In genomic region chr11:134647066-134647746, GRCh38 we compare ENCODE assay signal across 1 cellular context.
TF ChIP-seq lines count a peak whose summit lies in the region.

No MANE protein-coding gene starts in this region.

TF ChIP-seq in H1, 55 proteins besides CTCF, POLR2A, EP300 and RAD21:
- TF ChIP-seq CBX8 (IDR thresholded peaks at IDR 0.05; ENCODE audit: borderline replicate concordance, low read depth, low read length) (no peak), CREB1 (IDR thresholded peaks at IDR 0.05) (no peak), CBX5 (IDR thresholded peaks at IDR 0.05; ENCODE audit: low read depth, low read length) (no peak), RNF2 (IDR thresholded peaks at IDR 0.05; ENCODE audit: borderline replicate concordance, low read depth, low read length, missing control alignments, poor library complexity, severe bottlenecking) (no peak), MAFK (IDR thresholded peaks at IDR 0.05; ENCODE audit: low read depth, low read length) (no peak), USF2 (IDR thresholded peaks at IDR 0.05; ENCODE audit: low read length) (no peak), YY1 (IDR thresholded peaks at IDR 0.05; ENCODE audit: low read depth, low read length) (no peak), SIN3A (conservative IDR thresholded peaks at IDR 0.05 in 1 of 2, IDR thresholded peaks at IDR 0.05 in 1 of 2; ENCODE audit: low read depth in 1 of 2, low read length in 2 of 2) (no peak), CHD2 (IDR thresholded peaks at IDR 0.05; ENCODE audit: low read length) (no peak), KDM1A (IDR thresholded peaks at IDR 0.05; ENCODE audit: borderline replicate concordance, low read length) (no peak), GABPA (IDR thresholded peaks at IDR 0.05; ENCODE audit: borderline replicate concordance, insufficient read depth, low read length) (no peak)
- TF ChIP-seq, protein P1, sequence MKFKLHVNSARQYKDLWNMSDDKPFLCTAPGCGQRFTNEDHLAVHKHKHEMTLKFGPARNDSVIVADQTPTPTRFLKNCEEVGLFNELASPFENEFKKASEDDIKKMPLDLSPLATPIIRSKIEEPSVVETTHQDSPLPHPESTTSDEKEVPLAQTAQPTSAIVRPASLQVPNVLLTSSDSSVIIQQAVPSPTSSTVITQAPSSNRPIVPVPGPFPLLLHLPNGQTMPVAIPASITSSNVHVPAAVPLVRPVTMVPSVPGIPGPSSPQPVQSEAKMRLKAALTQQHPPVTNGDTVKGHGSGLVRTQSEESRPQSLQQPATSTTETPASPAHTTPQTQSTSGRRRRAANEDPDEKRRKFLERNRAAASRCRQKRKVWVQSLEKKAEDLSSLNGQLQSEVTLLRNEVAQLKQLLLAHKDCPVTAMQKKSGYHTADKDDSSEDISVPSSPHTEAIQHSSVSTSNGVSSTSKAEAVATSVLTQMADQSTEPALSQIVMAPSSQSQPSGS (IDR thresholded peaks at IDR 0.05; ENCODE audit: low read length), result no peak
